In the genomic region with DNA sequence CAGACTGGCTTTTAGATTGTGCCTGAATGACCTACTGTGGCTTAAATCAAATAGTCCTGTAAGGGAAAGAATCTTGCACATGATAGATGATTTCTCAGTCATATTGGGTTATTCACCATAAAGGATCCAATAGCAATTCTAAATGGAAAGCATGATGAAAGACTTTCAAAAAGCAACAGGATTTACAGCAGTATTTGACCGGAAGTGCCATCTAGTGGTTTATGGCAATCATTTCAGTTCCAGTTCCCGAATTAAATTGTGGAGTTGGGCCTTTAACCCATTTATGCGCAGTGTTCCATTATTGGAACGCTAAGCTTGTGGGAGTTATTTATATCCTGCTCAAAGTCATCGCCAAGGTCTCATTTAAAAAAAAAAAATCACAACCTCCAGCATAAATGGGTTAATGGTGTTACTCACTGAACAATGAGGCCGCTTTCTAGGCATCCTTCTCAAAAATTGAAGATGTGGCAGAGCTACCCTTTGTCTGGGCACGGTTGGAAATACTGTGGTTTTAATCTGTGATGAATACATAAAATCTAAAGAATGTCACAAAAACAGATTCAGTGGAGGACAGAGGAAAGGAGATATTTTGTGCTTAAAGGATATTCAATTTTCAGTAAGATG, we compare ENCODE assay signal across 8 cellular contexts.
DNase-seq lines count a peak whose midpoint lies in the region; ATAC-seq and TF ChIP-seq lines count a peak whose summit lies in the region.

No MANE protein-coding gene starts in this region.

- H3K27me3 ChIP-seq in right atrium auricular region = no peaks in the 10 kb centered on the region
- no peaks in the 10 kb centered on the region for H3K27me3 ChIP-seq in suprapubic skin

- TF ChIP-seq CTCF in GM10248 (IDR thresholded peaks at IDR 0.05; ENCODE audit: control extremely low read depth, extremely low read depth, low read depth, missing control alignments) = peak; percentile 35
- peak; percentile 30; the same call in 1 of the 2 replicates for TF ChIP-seq CTCF in WI38 (IDR thresholded peaks at IDR 0.05; ENCODE audit: low read depth, low read length)
- TF ChIP-seq CTCF in right atrium auricular region (IDR thresholded peaks at IDR 0.05) = peak; percentile 33 to 75
- peak; percentile 32 to 59 for TF ChIP-seq CTCF in suprapubic skin (IDR thresholded peaks at IDR 0.05)

- no peak overlapping the region for H3K27ac ChIP-seq in right atrium auricular region
- H3K27ac ChIP-seq in suprapubic skin = no peak overlapping the region

- 52% methylated on average over 7 of the region's 7 CpGs for WGBS in suprapubic skin

- POLR2A ChIA-PET in GM10248 (lab: Yijun Ruan, JAX) = no interaction called here

- peak; percentile 20 for DNase-seq in GM10248 (ENCODE audit: extremely low spot score)
- DNase-seq in NCI-H146 (lab: John Stamatoyannopoulos, UW) = peak; percentile 32
- no peak for DNase-seq in right atrium auricular region (ENCODE audit: low spot score)
- DNase-seq in suprapubic skin (ENCODE audit: low spot score in 2 of 2) = no peak
- no peak for DNase-seq in T-helper 9 cell
- no peak for DNase-seq in NCI-H226

- CTCF ChIA-PET in GM10248 (lab: Yijun Ruan, JAX) = interaction anchor here (0.7 to 2.9 kb wide), 10 partner anchors 11 to 219 kb away, joined by 3 to 13 read pairs (median 3); no protein-coding TSS in a partner anchor

- TF ChIP-seq POLR2A in suprapubic skin (IDR thresholded peaks at IDR 0.05) = no peak

- ATAC-seq in GM19455 (IDR thresholded peaks at IDR 0.05; ENCODE audit: unreplicated experiment) = no peak

- H3K36me3 ChIP-seq in right atrium auricular region = peaks cover 11% of the 10 kb centered on the region
- H3K36me3 ChIP-seq in suprapubic skin = no peaks in the 10 kb centered on the region

- no peak overlapping the region for H3K4me3 ChIP-seq in WI38 (ENCODE audit: low read depth, low read length)
- no peak overlapping the region for H3K4me3 ChIP-seq in right atrium auricular region
- no peak overlapping the region for H3K4me3 ChIP-seq in suprapubic skin

- H3K4me1 ChIP-seq in right atrium auricular region (peaks cover 0 to 31% of the 10 kb centered on the region in 2 donors), suprapubic skin (no peaks in the 10 kb centered on the region)

- TF ChIP-seq EP300 in suprapubic skin (IDR thresholded peaks at IDR 0.05) = no peak

- H3K9me3 ChIP-seq in right atrium auricular region = no peaks in the 10 kb centered on the region
- no peaks in the 10 kb centered on the region for H3K9me3 ChIP-seq in suprapubic skin

Comparison
In these comparisons a context has a peak if more than half of its experiments do, and no peak if none do; other contexts are left out.
1. DNase-seq: peak in GM10248 (single experiment) and NCI-H146 (single experiment); none in right atrium auricular region (single experiment), suprapubic skin (0 of 2), T-helper 9 cell (single experiment) and NCI-H226 (single experiment).
2. Peak in every context shown above with its lines, with median percentiles within 50 percentile points of each other: CTCF ChIP-seq.